Comparison of ENCODE assay signal across 1 cellular context in genomic region chr1:25779387-25779786, GRCh38.
TF ChIP-seq lines count a peak whose summit lies in the region.

No MANE protein-coding gene starts in this region.

TF ChIP-seq in GM23338, 12 proteins besides CTCF, POLR2A, EP300 and RAD21 (continued from another document):
- TF ChIP-seq ZNF462 (CRISPR knock-in tag; IDR thresholded peaks at IDR 0.05) (no peak), JUNB (IDR thresholded peaks at IDR 0.05; ENCODE audit: unreplicated experiment) (no peak)
